ENCODE assay signal across 8 cellular contexts in genomic region chr1:76867342-76868130, GRCh38. TPM values are rescaled to one million over a fixed set of nuclear protein-coding genes. Genes with fewer than 3 reads are reported as not detected.
A peak's percentile ranks its signal among the peaks of the same experiment; 100 is the strongest.
DNase-seq lines count a peak whose midpoint lies in the region; ATAC-seq and TF ChIP-seq lines count a peak whose summit lies in the region.

ST6GALNAC5 (plus strand) TSS chr1:76867480.

- H3K9me3 Mint-ChIP-seq in activated CD4-positive, alpha-beta T cell treated with anti-CD3 and anti-CD28 coated beads for 36 hours (ENCODE audit: low read depth), result no peaks in the 10 kb centered on the region
- H3K9me3 Mint-ChIP-seq in memory B cell, result no peaks in the 10 kb centered on the region

- in situ Hi-C loops in transverse colon (cut with MboI; ENCODE audit: low pct_ligation_motif_present in 1 of 4, low pct_unique_long_range_greater_than_20kb in 1 of 4, low sequenced_read_pairs in 3 of 4), result no loop called here

- H3K4me3 Mint-ChIP-seq in activated CD4-positive, alpha-beta T cell treated with anti-CD3 and anti-CD28 coated beads for 36 hours, result peak within 1 kb of the TSS; percentile 70
- H3K4me3 Mint-ChIP-seq in memory B cell, result peak within 1 kb of the TSS; percentile 75

- no peak for TF ChIP-seq CTCF in coronary artery (IDR thresholded peaks at IDR 0.05)
- TF ChIP-seq CTCF in transverse colon (IDR thresholded peaks at IDR 0.05), result no peak

- 0 to 13% methylated on average over 7 to 38 of the region's 50 CpGs for WGBS in transverse colon (ENCODE audit: low coverage in 1 of 2), 2 donors

- H3K4me1 Mint-ChIP-seq in activated CD4-positive, alpha-beta T cell treated with anti-CD3 and anti-CD28 coated beads for 36 hours, result peaks cover 7% of the 10 kb centered on the region
- H3K4me1 Mint-ChIP-seq in memory B cell, result peaks cover 9% of the 10 kb centered on the region

- H3K4me1 ChIP-seq in transverse colon, result peaks cover 0 to 12% (median 4%) of the 10 kb centered on the region in 4 donors

- POLR2A ChIA-PET in activated CD4-positive, alpha-beta T cell treated with anti-CD3 and anti-CD28 coated beads for 36 hours (lab: Charles Lee), result no interaction called here

- H3K9me3 ChIP-seq in transverse colon, result no peaks in the 10 kb centered on the region

- peak; percentile 9 for ATAC-seq in activated CD4-positive, alpha-beta T cell treated with anti-CD3 and anti-CD28 coated beads for 36 hours
- ATAC-seq in memory B cell (ENCODE audit: low read depth), result no peak
- ATAC-seq in GM18867 (IDR thresholded peaks at IDR 0.05; ENCODE audit: unreplicated experiment), result no peak
- ATAC-seq in GM21367 (IDR thresholded peaks at IDR 0.05; ENCODE audit: unreplicated experiment), result no peak

- H3K27me3 Mint-ChIP-seq in activated CD4-positive, alpha-beta T cell treated with anti-CD3 and anti-CD28 coated beads for 36 hours, result peaks cover 51% of the 10 kb centered on the region
- peaks cover 15% of the 10 kb centered on the region for H3K27me3 Mint-ChIP-seq in memory B cell

- peaks cover 64% of the 10 kb centered on the region for H3K27me3 ChIP-seq in transverse colon

- TF ChIP-seq POLR2A in transverse colon (IDR thresholded peaks at IDR 0.05), result no peak

- TF ChIP-seq EP300 in transverse colon (IDR thresholded peaks at IDR 0.05; ENCODE audit: low read depth), result no peak

- H3K27ac ChIP-seq in coronary artery, result peak within 1 kb of the TSS; percentile 82 to 89
- H3K27ac ChIP-seq in transverse colon, result peak within 1 kb of the TSS; percentile 35 to 56 (median 43)

- H3K27ac Mint-ChIP-seq in activated CD4-positive, alpha-beta T cell treated with anti-CD3 and anti-CD28 coated beads for 36 hours, result no peak within 1 kb of the TSS
- H3K27ac Mint-ChIP-seq in memory B cell, result no peak within 1 kb of the TSS

- H3K36me3 Mint-ChIP-seq in activated CD4-positive, alpha-beta T cell treated with anti-CD3 and anti-CD28 coated beads for 36 hours (ENCODE audit: low read depth), result no peaks in the 10 kb centered on the region
- H3K36me3 Mint-ChIP-seq in memory B cell, result no peaks in the 10 kb centered on the region

- H3K36me3 ChIP-seq in transverse colon, result no peaks in the 10 kb centered on the region

- DNase-seq in activated CD4-positive, alpha-beta T cell treated with anti-CD3 and anti-CD28 coated beads for 36 hours, result peak; percentile 18
- no peak for DNase-seq in activated CD4-positive, alpha-beta T cell treated with anti-CD3 and anti-CD28 coated beads for 4 hours
- DNase-seq in NCI-H774 (lab: John Stamatoyannopoulos, UW) (peak; percentile 26), coronary artery (ENCODE audit: low spot score) (no peak), memory B cell (ENCODE audit: low spot score in 2 of 2) (no peak), transverse colon (no peak)

- intact Hi-C loops in activated CD4-positive, alpha-beta T cell treated with anti-CD3 and anti-CD28 coated beads for 36 hours (cut with DNase I, micrococcal nuclease), result loop anchor here in 1 of 2 experiments (10.0 kb wide), 1 partner anchor 713 kb away; no protein-coding TSS in a partner anchor
- intact Hi-C loops in transverse colon (cut with DNase I; ENCODE audit: low total_unique reads), result no loop called here

- H3K4me3 ChIP-seq in coronary artery (peak within 1 kb of the TSS; percentile 85), transverse colon (peak within 1 kb of the TSS; percentile 2 to 50 (median 34))

- CTCF ChIA-PET in activated CD4-positive, alpha-beta T cell treated with anti-CD3 and anti-CD28 coated beads for 36 hours (lab: Charles Lee), result no interaction called here

RNA-seq across cellular contexts. Expression of gene ST6GALNAC5, which starts in this region (rescaled TPM):
- not detected for total RNA-seq in activated CD4-positive, alpha-beta T cell treated with anti-CD3 and anti-CD28 coated beads for 36 hours
- total RNA-seq in transverse colon, result 10 to 100 TPM in 1 of 4 donors, 1 to 10 TPM in 2, under 1 TPM in 1; 0.80 to 12.3 (median 1.9) TPM

Comparison
In these comparisons a context has a peak if more than half of its experiments do, and no peak if none do; other contexts are left out.
1. Peak in DNase-seq and ATAC-seq in activated CD4-positive, alpha-beta T cell treated with anti-CD3 and anti-CD28 coated beads for 36 hours; RNA of the gene not detected or under 1 TPM.